1 cellular context compared by ENCODE assay signal in genomic region chr6:32191696-32192607, GRCh38.
TF ChIP-seq lines count a peak whose summit lies in the region.

No MANE protein-coding gene starts in this region.

TF ChIP-seq in HCT116, 20 proteins besides CTCF, POLR2A, EP300 and RAD21:
- TF ChIP-seq ZBTB33 (IDR thresholded peaks at IDR 0.05; ENCODE audit: extremely low read depth, insufficient replicate concordance, low read length): no peak
- no peak for TF ChIP-seq SRF (IDR thresholded peaks at IDR 0.05; ENCODE audit: low read depth)
- no peak for TF ChIP-seq CEBPB (IDR thresholded peaks at IDR 0.05; ENCODE audit: low read depth)
- no peak for TF ChIP-seq YY1 (IDR thresholded peaks at IDR 0.05; ENCODE audit: extremely low read depth, insufficient replicate concordance, low read depth, low read length)
- no peak for TF ChIP-seq ZFX (IDR thresholded peaks at IDR 0.05)
- no peak for TF ChIP-seq FOSL1 (IDR thresholded peaks at IDR 0.05; ENCODE audit: low read depth)
- TF ChIP-seq TCF7L2 (IDR thresholded peaks at IDR 0.05; ENCODE audit: borderline replicate concordance, extremely low read depth, insufficient read depth, insufficient read length): no peak
- no peak for TF ChIP-seq CBX3 (IDR thresholded peaks at IDR 0.05; ENCODE audit: low read depth)
- no peak for TF ChIP-seq POLR2AphosphoS5 (IDR thresholded peaks at IDR 0.05; ENCODE audit: low read depth, low read length)
- TF ChIP-seq SP1 (IDR thresholded peaks at IDR 0.05; ENCODE audit: low read depth): no peak
- TF ChIP-seq REST (IDR thresholded peaks at IDR 0.05; ENCODE audit: low read depth): no peak
- TF ChIP-seq SIN3A (IDR thresholded peaks at IDR 0.05; ENCODE audit: low read depth): no peak
- TF ChIP-seq EGR1 (IDR thresholded peaks at IDR 0.05; ENCODE audit: low read depth): no peak
- no peak for TF ChIP-seq ATF3 (IDR thresholded peaks at IDR 0.05)
- no peak for TF ChIP-seq ZNF274 (IDR thresholded peaks at IDR 0.05; ENCODE audit: low read depth, low read length)
- TF ChIP-seq EZH2phosphoT487 (IDR thresholded peaks at IDR 0.05; ENCODE audit: borderline replicate concordance): no peak
- TF ChIP-seq EZH2 (IDR thresholded peaks at IDR 0.05): no peak
- no peak for TF ChIP-seq JUND (IDR thresholded peaks at IDR 0.05)
- TF ChIP-seq MAX (IDR thresholded peaks at IDR 0.05): no peak
- TF ChIP-seq ELF1 (IDR thresholded peaks at IDR 0.05; ENCODE audit: borderline replicate concordance, low read depth): no peak
